Comparison of ENCODE assay signal across 26 cellular contexts in the genomic region with DNA sequence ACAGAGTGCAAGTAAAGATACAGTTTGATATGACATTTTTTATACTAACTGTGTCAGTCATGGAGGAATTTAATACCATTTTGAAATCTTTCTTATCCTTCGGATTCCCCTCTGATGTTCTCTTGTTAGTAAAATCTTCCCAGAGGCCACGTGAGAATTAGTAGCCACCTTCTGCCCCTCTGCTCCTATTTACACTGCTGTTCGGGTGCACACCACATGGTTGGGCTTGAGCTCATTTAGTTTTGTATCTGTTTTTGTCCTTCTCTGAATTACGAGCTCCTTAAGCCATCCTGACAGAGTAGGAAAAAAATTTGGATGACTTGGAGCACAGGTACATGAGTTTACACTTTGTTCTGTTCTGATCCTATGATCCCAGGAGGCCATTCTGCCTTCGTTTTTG.
"Had no signal": no experiment of that assay in that cellular context is flagged by ENCODE, and none has a peak within 500 bp of the region (broad histone marks: within the 10 kb centered on the region; RNA-seq: fewer than 3 reads in every experiment).

No MANE protein-coding gene starts in this region.

- H3K9ac ChIP-seq: neural progenitor cell, parathyroid adenoma had no signal

- H3K36me3 Mint-ChIP-seq: mesothelial cell of epicardium; naive B cell; neural progenitor cell; stimulated activated effector memory CD8-positive, alpha-beta T cell treated with anti-CD3 and anti-CD28 coated beads, Interleukin-12 subunit alpha, Interleukin-12 subunit beta, amount 100 ng/mL, for 72 hours; type B pancreatic cell had no signal

- H3K79me2 ChIP-seq: hepatocyte, parathyroid adenoma had no signal

- H3K4me3 ChIP-seq: gastrocnemius medialis, heart left ventricle, hepatocyte, left lung, mucosa of descending colon, neural progenitor cell, right atrium auricular region, smooth muscle cell, stomach, thyroid gland had no signal

- H3K27me3 Mint-ChIP-seq: type B pancreatic cell had no signal

- H3K9me3 Mint-ChIP-seq: mesothelial cell of epicardium; natural killer cell treated with Interleukin-12 subunit alpha and Interleukin-12 subunit beta and Interleukin-15 and Interleukin-18, amount 100 ng/mL, for 72 hours; neural progenitor cell; stimulated activated effector memory CD8-positive, alpha-beta T cell treated with anti-CD3 and anti-CD28 coated beads, Interleukin-12 subunit alpha, Interleukin-12 subunit beta, amount 100 ng/mL, for 72 hours; type B pancreatic cell had no signal

- H3K27me3 ChIP-seq: gastrocnemius medialis, neural progenitor cell, right atrium auricular region, thyroid gland had no signal

- H3K4me3 Mint-ChIP-seq: mesothelial cell of epicardium; naive B cell; natural killer cell treated with Interleukin-12 subunit alpha and Interleukin-12 subunit beta and Interleukin-15 and Interleukin-18, amount 100 ng/mL, for 72 hours; neural progenitor cell; stimulated activated effector memory CD8-positive, alpha-beta T cell treated with anti-CD3 and anti-CD28 coated beads, Interleukin-12 subunit alpha, Interleukin-12 subunit beta, amount 100 ng/mL, for 72 hours; type B pancreatic cell had no signal

- H3K36me3 ChIP-seq: gastrocnemius medialis, heart left ventricle, left lung, neural progenitor cell, right atrium auricular region, stomach, thyroid gland had no signal

- H2AFZ ChIP-seq: hepatocyte, neural progenitor cell, parathyroid adenoma had no signal

- H3K27ac ChIP-seq: gastrocnemius medialis, heart left ventricle, hepatocyte, left lung, neural progenitor cell, parathyroid adenoma, right atrium auricular region, stomach, thyroid gland had no signal

- DNase-seq: cortex of kidney; foreskin fibroblast; gastrocnemius medialis; heart left ventricle; left cardiac atrium; left lung; mesenchymal stem cell; mucosa of descending colon; naive B cell; stimulated activated CD4-positive, alpha-beta T cell treated with anti-CD3 and anti-CD28 coated beads, Interleukin-12 subunit alpha, Interleukin-12 subunit beta, amount 100 ng/mL, for 4 hours; stimulated activated CD4-positive, alpha-beta T cell treated with anti-CD3 and anti-CD28 coated beads, Interleukin-1b, Interleukin-23, amount 100 ng/mL, for 48 hours; stimulated activated CD4-positive, alpha-beta T cell treated with anti-CD3 and anti-CD28 coated beads, Interleukin-4, amount 100 ng/mL, for 1 hour; stimulated activated naive CD4-positive, alpha-beta T cell treated with Interleukin-2 at 50 U/mL for 16 hours; stomach; thyroid gland had no signal

- H3K4me1 Mint-ChIP-seq: naive B cell had no signal

- H3K27ac Mint-ChIP-seq: mesothelial cell of epicardium; naive B cell; natural killer cell treated with Interleukin-12 subunit alpha and Interleukin-12 subunit beta and Interleukin-15 and Interleukin-18, amount 100 ng/mL, for 72 hours; neural progenitor cell; progenitor cell of endocrine pancreas; stimulated activated effector memory CD8-positive, alpha-beta T cell treated with anti-CD3 and anti-CD28 coated beads, Interleukin-12 subunit alpha, Interleukin-12 subunit beta, amount 100 ng/mL, for 72 hours; type B pancreatic cell had no signal

- H3K9me3 ChIP-seq: gastrocnemius medialis, heart left ventricle, left lung, mucosa of descending colon, right atrium auricular region, stomach, thyroid gland had no signal

- H3K4me1 ChIP-seq: gastrocnemius medialis, heart left ventricle, left lung, neural progenitor cell, parathyroid adenoma, right atrium auricular region, stomach, thyroid gland had no signal

- H3K4me2 ChIP-seq: hepatocyte, neural progenitor cell, smooth muscle cell had no signal

- ATAC-seq: gastrocnemius medialis; heart left ventricle; left cardiac atrium; left lung; mucosa of descending colon; natural killer cell treated with Interleukin-12 subunit alpha and Interleukin-12 subunit beta and Interleukin-15 and Interleukin-18, amount 100 ng/mL, for 72 hours; sciatic nerve; stimulated activated effector memory CD8-positive, alpha-beta T cell treated with anti-CD3 and anti-CD28 coated beads, Interleukin-12 subunit alpha, Interleukin-12 subunit beta, amount 100 ng/mL, for 72 hours had no signal
